Comparison of ENCODE assay signal across 1 cellular context in the genomic region with DNA sequence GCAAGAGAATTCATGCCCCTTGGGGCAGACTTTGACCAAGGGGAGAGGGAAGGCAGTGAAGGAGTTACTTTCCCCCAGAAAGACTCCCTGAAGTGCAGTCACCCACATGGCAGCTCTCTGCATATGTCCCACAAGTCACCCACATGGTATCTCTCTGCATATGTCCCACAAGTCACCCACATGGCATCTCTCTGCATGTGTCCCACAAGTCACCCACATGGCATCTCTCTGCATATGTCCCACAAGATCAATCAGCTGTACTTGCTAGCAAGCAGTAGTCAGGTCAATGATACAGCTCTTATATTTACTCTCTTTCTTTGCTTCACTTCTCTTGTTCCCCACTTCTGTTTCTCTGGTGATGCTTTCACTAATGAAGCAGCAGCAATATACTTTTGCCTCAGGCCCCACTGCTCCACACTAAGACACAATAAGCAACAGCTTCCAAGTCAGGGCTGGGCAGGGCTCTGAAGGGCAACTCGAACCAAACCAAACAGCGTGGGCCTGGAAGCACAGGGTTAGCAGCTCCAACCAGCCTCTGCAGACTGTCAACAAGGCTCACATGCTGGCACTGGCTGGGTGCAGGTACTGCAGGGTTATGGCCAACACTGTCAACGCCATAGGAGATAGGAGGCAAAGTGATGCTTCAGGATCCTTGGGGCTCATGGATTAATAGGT.
TF ChIP-seq lines count a peak whose summit lies in the region.

No MANE protein-coding gene starts in this region.

TF ChIP-seq in SK-N-SH treated with all-trans-retinoic acid at 6 μM for 48 hours, 23 proteins besides CTCF, POLR2A, EP300 and RAD21 (continued from another document):
- TF ChIP-seq, protein P1, sequence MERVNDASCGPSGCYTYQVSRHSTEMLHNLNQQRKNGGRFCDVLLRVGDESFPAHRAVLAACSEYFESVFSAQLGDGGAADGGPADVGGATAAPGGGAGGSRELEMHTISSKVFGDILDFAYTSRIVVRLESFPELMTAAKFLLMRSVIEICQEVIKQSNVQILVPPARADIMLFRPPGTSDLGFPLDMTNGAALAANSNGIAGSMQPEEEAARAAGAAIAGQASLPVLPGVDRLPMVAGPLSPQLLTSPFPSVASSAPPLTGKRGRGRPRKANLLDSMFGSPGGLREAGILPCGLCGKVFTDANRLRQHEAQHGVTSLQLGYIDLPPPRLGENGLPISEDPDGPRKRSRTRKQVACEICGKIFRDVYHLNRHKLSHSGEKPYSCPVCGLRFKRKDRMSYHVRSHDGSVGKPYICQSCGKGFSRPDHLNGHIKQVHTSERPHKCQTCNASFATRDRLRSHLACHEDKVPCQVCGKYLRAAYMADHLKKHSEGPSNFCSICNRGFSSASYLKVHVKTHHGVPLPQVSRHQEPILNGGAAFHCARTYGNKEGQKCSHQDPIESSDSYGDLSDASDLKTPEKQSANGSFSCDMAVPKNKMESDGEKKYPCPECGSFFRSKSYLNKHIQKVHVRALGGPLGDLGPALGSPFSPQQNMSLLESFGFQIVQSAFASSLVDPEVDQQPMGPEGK (CRISPR knock-in tag; IDR thresholded peaks at IDR 0.05; ENCODE audit: borderline replicate concordance) = no peak
- TF ChIP-seq, protein P2, sequence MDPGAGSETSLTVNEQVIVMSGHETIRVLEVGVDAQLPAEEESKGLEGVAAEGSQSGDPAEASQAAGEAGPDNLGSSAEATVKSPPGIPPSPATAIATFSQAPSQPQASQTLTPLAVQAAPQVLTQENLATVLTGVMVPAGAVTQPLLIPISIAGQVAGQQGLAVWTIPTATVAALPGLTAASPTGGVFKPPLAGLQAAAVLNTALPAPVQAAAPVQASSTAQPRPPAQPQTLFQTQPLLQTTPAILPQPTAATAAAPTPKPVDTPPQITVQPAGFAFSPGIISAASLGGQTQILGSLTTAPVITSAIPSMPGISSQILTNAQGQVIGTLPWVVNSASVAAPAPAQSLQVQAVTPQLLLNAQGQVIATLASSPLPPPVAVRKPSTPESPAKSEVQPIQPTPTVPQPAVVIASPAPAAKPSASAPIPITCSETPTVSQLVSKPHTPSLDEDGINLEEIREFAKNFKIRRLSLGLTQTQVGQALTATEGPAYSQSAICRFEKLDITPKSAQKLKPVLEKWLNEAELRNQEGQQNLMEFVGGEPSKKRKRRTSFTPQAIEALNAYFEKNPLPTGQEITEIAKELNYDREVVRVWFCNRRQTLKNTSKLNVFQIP (CRISPR knock-in tag; IDR thresholded peaks at IDR 0.05; ENCODE audit: borderline replicate concordance, low read depth) = no peak
- TF ChIP-seq BACH2 (CRISPR knock-in tag; IDR thresholded peaks at IDR 0.05; ENCODE audit: borderline replicate concordance) (no peak), ARNTL (CRISPR knock-in tag; IDR thresholded peaks at IDR 0.05; ENCODE audit: borderline replicate concordance, low read depth) (no peak), ZNF70 (CRISPR knock-in tag; IDR thresholded peaks at IDR 0.05) (no peak), SNAI2 (CRISPR knock-in tag; IDR thresholded peaks at IDR 0.05) (no peak), ZNF8 (CRISPR knock-in tag; IDR thresholded peaks at IDR 0.05) (no peak), OSR1 (CRISPR knock-in tag; IDR thresholded peaks at IDR 0.05) (no peak), TOX (CRISPR knock-in tag; IDR thresholded peaks at IDR 0.05; ENCODE audit: borderline replicate concordance) (no peak), CSDC2 (CRISPR knock-in tag; IDR thresholded peaks at IDR 0.05) (no peak), ZFP30 (CRISPR knock-in tag; IDR thresholded peaks at IDR 0.05) (no peak), ZC3H10 (CRISPR knock-in tag; IDR thresholded peaks at IDR 0.05) (no peak), RARB (CRISPR knock-in tag; IDR thresholded peaks at IDR 0.05) (no peak)
- TF ChIP-seq, protein P3, sequence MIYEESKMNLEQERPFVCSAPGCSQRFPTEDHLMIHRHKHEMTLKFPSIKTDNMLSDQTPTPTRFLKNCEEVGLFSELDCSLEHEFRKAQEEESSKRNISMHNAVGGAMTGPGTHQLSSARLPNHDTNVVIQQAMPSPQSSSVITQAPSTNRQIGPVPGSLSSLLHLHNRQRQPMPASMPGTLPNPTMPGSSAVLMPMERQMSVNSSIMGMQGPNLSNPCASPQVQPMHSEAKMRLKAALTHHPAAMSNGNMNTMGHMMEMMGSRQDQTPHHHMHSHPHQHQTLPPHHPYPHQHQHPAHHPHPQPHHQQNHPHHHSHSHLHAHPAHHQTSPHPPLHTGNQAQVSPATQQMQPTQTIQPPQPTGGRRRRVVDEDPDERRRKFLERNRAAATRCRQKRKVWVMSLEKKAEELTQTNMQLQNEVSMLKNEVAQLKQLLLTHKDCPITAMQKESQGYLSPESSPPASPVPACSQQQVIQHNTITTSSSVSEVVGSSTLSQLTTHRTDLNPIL (CRISPR knock-in tag; IDR thresholded peaks at IDR 0.05; ENCODE audit: low read depth) = no peak
- TF ChIP-seq, protein P4, sequence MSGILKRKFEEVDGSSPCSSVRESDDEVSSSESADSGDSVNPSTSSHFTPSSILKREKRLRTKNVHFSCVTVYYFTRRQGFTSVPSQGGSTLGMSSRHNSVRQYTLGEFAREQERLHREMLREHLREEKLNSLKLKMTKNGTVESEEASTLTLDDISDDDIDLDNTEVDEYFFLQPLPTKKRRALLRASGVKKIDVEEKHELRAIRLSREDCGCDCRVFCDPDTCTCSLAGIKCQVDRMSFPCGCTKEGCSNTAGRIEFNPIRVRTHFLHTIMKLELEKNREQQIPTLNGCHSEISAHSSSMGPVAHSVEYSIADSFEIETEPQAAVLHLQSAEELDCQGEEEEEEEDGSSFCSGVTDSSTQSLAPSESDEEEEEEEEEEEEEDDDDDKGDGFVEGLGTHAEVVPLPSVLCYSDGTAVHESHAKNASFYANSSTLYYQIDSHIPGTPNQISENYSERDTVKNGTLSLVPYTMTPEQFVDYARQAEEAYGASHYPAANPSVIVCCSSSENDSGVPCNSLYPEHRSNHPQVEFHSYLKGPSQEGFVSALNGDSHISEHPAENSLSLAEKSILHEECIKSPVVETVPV (CRISPR knock-in tag; IDR thresholded peaks at IDR 0.05) = no peak
- TF ChIP-seq, protein P5, sequence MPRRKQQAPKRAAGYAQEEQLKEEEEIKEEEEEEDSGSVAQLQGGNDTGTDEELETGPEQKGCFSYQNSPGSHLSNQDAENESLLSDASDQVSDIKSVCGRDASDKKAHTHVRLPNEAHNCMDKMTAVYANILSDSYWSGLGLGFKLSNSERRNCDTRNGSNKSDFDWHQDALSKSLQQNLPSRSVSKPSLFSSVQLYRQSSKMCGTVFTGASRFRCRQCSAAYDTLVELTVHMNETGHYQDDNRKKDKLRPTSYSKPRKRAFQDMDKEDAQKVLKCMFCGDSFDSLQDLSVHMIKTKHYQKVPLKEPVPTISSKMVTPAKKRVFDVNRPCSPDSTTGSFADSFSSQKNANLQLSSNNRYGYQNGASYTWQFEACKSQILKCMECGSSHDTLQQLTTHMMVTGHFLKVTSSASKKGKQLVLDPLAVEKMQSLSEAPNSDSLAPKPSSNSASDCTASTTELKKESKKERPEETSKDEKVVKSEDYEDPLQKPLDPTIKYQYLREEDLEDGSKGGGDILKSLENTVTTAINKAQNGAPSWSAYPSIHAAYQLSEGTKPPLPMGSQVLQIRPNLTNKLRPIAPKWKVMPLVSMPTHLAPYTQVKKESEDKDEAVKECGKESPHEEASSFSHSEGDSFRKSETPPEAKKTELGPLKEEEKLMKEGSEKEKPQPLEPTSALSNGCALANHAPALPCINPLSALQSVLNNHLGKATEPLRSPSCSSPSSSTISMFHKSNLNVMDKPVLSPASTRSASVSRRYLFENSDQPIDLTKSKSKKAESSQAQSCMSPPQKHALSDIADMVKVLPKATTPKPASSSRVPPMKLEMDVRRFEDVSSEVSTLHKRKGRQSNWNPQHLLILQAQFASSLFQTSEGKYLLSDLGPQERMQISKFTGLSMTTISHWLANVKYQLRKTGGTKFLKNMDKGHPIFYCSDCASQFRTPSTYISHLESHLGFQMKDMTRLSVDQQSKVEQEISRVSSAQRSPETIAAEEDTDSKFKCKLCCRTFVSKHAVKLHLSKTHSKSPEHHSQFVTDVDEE (CRISPR knock-in tag; IDR thresholded peaks at IDR 0.05) = no peak
